In the genomic region with DNA sequence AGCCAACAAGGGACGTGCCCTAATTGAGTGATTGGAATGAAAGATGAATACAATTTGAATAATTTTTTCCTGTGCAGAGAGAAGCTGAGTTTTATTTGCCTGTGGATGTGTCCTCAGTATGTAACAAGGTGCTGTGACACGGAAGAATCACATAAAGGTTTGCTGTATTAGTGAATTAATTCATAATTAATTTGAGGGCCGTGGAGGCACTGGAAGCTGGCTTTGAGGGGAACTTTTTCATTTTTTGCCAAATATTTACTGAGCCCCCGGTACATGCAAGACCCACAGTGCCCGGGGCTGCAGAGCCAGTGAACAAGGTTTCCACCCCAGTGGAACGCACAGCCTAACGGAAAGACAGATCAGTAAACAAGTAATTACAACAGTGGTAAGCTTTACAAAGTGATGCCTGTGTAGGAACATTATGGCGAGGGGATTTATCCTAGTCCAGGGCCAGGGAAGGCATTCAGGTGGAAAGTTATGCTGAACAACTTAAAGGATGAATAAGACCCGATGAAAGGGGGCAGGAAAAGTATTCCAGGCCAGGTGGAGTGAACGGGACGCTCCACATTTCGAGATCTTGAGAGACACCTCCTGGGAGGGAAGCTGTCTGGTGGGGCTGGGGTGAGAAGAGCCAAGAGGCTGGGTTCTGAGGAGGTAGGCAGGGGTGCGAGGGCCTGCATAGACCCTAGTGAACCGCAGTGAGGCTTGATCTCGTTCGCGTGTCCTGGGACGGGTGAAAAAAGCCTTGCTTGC, we compare ENCODE assay signal across 8 cellular contexts. TPM values are rescaled to one million over a fixed set of nuclear protein-coding genes. Genes with fewer than 3 reads are reported as not detected.
DNase-seq lines count a peak whose midpoint lies in the region; ATAC-seq, FAIRE-seq and TF ChIP-seq lines count a peak whose summit lies in the region.

No MANE protein-coding gene starts in this region.

- TF ChIP-seq CTCF in AG09309 (IDR thresholded peaks at IDR 0.05; ENCODE audit: control insufficient read depth, insufficient read depth, low read depth, low read length, missing control alignments): no peak

- no peaks in the 10 kb centered on the region for H3K9me3 ChIP-seq in muscle layer of duodenum (ENCODE audit: control insufficient read depth in 1 of 2, low read length in 2 of 2)

- peak overlapping the region; percentile 94 for H3K4me3 Mint-ChIP-seq in central memory CD8-positive, alpha-beta T cell

- H3K27ac ChIP-seq in muscle layer of duodenum (ENCODE audit: low read length): no peak overlapping the region

- DNase-seq in AG09309 (ENCODE audit: low read depth): no peak
- no peak for DNase-seq in central memory CD8-positive, alpha-beta T cell (ENCODE audit: low spot score in 2 of 2)
- no peak for DNase-seq in cortex of kidney (lab: John Stamatoyannopoulos, UW)
- no peak for DNase-seq in EL
- no peak for DNase-seq in dermis blood vessel endothelial cell
- DNase-seq in urothelium cell line (ENCODE audit: low spot score): no peak

- peak overlapping the region; percentile 37 for H3K4me3 ChIP-seq in AG09309 (ENCODE audit: control insufficient read depth, low read depth, low read length)
- H3K4me3 ChIP-seq in muscle layer of duodenum (ENCODE audit: low read depth in 1 of 2, low read length in 2 of 2): peak overlapping the region; percentile 75 to 85

- no peak for ATAC-seq in central memory CD8-positive, alpha-beta T cell (replicated peaks; ENCODE audit: extremely low read depth, poor library complexity, severe bottlenecking)

- no peak for FAIRE-seq in urothelium cell line (lab: Jason Lieb, UNC)

- peaks cover 9% of the 10 kb centered on the region for H3K27me3 Mint-ChIP-seq in central memory CD8-positive, alpha-beta T cell

- peaks cover 8 to 28% of the 10 kb centered on the region in 2 donors for H3K4me1 ChIP-seq in muscle layer of duodenum (ENCODE audit: control insufficient read depth in 1 of 2, insufficient read depth in 2 of 2, low read length in 2 of 2)

- no peak for TF ChIP-seq RAD21 in Ishikawa (IDR thresholded peaks at IDR 0.05; ENCODE audit: low read depth)

- no peak for TF ChIP-seq EP300 in Ishikawa (IDR thresholded peaks at IDR 0.05; ENCODE audit: borderline replicate concordance)

- H3K9me3 Mint-ChIP-seq in central memory CD8-positive, alpha-beta T cell: no peaks in the 10 kb centered on the region

- peaks cover 15% of the 10 kb centered on the region for H3K36me3 Mint-ChIP-seq in central memory CD8-positive, alpha-beta T cell (ENCODE audit: insufficient read depth)

- peaks cover 22% of the 10 kb centered on the region for H3K4me1 Mint-ChIP-seq in central memory CD8-positive, alpha-beta T cell

- H3K27me3 ChIP-seq in muscle layer of duodenum (ENCODE audit: low read depth, low read length): no peaks in the 10 kb centered on the region

- peak overlapping the region; percentile 93 for H3K27ac Mint-ChIP-seq in central memory CD8-positive, alpha-beta T cell (ENCODE audit: low read depth)

- no peaks in the 10 kb centered on the region for H3K36me3 ChIP-seq in muscle layer of duodenum (ENCODE audit: control insufficient read depth in 1 of 2, insufficient read depth in 2 of 2, low read length in 2 of 2)

TF ChIP-seq in Ishikawa, 13 proteins besides CTCF, POLR2A, EP300 and RAD21:
- no peak for TF ChIP-seq EGR1 (IDR thresholded peaks at IDR 0.05)
- peak; percentile 25; the same call in 1 of the 2 replicates for TF ChIP-seq MAX (IDR thresholded peaks at IDR 0.05)
- no peak for TF ChIP-seq TEAD4 (IDR thresholded peaks at IDR 0.05)

RNA-seq across cellular contexts. Expression of gene RCC2, which starts 0.8 kb away (rescaled TPM):
- total RNA-seq in dermis blood vessel endothelial cell: 118 and 122 TPM in 2 replicates
